ENCODE assay signal across 1 cellular context in the genomic region with DNA sequence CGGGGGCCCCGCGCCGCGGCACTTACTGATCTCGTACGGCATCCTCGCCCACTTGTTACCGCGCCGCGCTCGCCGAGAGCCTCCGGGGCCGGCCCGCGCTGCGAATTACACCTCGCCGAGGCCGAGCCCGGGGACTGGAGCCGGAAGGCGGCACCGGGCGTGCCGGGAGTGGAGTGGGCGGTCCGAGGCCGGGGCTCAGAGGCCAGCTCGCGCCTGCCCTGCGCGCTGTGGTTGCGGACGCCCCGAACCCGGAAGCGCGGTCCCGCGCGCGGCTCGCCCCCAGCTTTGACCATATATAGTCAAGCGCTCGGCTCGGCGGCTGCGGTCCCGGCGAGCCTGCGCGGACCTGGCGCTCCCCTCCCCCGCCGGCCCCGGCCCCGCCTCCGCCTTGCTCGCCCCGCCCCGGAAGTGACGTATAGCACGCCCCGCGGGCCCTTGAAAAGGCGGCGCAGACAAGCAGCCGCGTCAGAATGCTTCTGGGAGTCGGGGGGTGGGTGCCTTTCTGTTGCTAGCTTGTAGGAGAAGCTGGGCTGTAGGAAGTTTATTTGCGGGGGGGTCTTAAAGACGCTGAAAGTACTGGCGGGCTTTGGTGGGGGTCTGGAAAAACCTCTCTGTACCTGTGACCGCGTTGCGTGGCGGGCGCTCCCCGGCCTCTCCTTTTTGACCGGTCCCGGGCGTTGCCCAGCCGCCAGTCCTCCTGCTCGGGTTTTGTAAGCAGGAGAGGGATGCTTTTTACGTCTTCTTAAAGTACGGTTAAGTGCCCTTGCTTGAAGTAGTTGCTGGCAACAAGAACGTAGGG.
TF ChIP-seq lines count a peak whose summit lies in the region.

A gene with protein sequence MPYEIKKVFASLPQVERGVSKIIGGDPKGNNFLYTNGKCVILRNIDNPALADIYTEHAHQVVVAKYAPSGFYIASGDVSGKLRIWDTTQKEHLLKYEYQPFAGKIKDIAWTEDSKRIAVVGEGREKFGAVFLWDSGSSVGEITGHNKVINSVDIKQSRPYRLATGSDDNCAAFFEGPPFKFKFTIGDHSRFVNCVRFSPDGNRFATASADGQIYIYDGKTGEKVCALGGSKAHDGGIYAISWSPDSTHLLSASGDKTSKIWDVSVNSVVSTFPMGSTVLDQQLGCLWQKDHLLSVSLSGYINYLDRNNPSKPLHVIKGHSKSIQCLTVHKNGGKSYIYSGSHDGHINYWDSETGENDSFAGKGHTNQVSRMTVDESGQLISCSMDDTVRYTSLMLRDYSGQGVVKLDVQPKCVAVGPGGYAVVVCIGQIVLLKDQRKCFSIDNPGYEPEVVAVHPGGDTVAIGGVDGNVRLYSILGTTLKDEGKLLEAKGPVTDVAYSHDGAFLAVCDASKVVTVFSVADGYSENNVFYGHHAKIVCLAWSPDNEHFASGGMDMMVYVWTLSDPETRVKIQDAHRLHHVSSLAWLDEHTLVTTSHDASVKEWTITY (minus strand): TSS at position 175 of the 799 bp plus-strand sequence. CDS start 133 bp downstream, at position 42.

TF ChIP-seq in WTC11, 78 proteins besides CTCF, POLR2A, EP300 and RAD21 (continued from another document and continues in another):
- TF ChIP-seq, protein P1, sequence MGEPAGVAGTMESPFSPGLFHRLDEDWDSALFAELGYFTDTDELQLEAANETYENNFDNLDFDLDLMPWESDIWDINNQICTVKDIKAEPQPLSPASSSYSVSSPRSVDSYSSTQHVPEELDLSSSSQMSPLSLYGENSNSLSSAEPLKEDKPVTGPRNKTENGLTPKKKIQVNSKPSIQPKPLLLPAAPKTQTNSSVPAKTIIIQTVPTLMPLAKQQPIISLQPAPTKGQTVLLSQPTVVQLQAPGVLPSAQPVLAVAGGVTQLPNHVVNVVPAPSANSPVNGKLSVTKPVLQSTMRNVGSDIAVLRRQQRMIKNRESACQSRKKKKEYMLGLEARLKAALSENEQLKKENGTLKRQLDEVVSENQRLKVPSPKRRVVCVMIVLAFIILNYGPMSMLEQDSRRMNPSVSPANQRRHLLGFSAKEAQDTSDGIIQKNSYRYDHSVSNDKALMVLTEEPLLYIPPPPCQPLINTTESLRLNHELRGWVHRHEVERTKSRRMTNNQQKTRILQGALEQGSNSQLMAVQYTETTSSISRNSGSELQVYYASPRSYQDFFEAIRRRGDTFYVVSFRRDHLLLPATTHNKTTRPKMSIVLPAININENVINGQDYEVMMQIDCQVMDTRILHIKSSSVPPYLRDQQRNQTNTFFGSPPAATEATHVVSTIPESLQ (CRISPR knock-in tag; IDR thresholded peaks at IDR 0.05), result no peak
- TF ChIP-seq, protein P2, sequence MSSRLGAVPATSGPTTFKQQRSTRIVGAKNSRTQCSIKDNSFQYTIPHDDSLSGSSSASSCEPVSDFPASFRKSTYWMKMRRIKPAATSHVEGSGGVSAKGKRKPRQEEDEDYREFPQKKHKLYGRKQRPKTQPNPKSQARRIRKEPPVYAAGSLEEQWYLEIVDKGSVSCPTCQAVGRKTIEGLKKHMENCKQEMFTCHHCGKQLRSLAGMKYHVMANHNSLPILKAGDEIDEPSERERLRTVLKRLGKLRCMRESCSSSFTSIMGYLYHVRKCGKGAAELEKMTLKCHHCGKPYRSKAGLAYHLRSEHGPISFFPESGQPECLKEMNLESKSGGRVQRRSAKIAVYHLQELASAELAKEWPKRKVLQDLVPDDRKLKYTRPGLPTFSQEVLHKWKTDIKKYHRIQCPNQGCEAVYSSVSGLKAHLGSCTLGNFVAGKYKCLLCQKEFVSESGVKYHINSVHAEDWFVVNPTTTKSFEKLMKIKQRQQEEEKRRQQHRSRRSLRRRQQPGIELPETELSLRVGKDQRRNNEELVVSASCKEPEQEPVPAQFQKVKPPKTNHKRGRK (CRISPR knock-in tag; IDR thresholded peaks at IDR 0.05; ENCODE audit: borderline replicate concordance), result no peak
- TF ChIP-seq, protein P3, sequence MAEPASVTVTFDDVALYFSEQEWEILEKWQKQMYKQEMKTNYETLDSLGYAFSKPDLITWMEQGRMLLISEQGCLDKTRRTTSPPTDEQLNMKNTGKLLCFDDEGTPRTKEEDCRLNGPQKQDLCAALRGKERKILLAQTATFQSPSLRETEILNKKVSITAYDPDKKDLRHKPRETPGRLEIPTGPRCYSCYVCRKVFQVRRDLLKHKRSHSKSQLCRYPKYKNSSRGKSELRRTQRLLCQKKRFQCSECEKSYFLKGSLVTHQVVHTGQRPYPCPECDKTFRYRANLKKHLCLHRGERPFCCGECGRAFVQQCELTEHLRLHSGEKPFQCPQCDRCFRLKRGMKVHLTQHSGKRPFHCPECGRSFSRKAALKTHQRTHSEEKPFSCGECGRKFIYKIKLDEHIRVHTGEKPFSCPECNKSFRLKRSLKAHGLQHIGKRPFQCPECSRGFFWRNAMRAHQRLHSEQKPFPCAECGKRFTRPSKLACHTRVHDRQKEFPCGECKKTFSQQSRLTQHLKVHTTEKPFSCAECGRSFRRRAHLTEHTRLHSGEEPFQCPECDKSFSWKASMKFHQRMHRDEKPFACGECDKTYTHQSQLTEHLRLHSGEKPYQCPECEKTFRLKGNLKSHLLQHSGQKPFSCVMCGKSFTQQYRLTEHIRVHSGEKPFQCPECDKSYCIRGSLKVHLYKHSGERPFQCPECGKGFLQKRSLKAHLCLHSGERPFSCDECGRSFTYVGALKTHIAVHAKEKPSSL (CRISPR knock-in tag; conservative IDR thresholded peaks at IDR 0.05), result peak; percentile 76; the same call in 1 of the 2 replicates
- TF ChIP-seq, protein P4, sequence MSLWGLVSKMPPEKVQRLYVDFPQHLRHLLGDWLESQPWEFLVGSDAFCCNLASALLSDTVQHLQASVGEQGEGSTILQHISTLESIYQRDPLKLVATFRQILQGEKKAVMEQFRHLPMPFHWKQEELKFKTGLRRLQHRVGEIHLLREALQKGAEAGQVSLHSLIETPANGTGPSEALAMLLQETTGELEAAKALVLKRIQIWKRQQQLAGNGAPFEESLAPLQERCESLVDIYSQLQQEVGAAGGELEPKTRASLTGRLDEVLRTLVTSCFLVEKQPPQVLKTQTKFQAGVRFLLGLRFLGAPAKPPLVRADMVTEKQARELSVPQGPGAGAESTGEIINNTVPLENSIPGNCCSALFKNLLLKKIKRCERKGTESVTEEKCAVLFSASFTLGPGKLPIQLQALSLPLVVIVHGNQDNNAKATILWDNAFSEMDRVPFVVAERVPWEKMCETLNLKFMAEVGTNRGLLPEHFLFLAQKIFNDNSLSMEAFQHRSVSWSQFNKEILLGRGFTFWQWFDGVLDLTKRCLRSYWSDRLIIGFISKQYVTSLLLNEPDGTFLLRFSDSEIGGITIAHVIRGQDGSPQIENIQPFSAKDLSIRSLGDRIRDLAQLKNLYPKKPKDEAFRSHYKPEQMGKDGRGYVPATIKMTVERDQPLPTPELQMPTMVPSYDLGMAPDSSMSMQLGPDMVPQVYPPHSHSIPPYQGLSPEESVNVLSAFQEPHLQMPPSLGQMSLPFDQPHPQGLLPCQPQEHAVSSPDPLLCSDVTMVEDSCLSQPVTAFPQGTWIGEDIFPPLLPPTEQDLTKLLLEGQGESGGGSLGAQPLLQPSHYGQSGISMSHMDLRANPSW (CRISPR knock-in tag; conservative IDR thresholded peaks at IDR 0.05; ENCODE audit: low read depth), result no peak
- TF ChIP-seq CBFB (CRISPR knock-in tag; IDR thresholded peaks at IDR 0.05; ENCODE audit: low read depth) (no peak), JAZF1 (CRISPR knock-in tag; IDR thresholded peaks at IDR 0.05) (no peak), SP1 (CRISPR knock-in tag; conservative IDR thresholded peaks at IDR 0.05) (peak; percentile 89), CREB1 (CRISPR knock-in tag; IDR thresholded peaks at IDR 0.05) (no peak), ZNF416 (CRISPR knock-in tag; IDR thresholded peaks at IDR 0.05) (0 out of 2 replicates have a peak, but pooled peaks have one; percentile 75), HMGA2 (CRISPR knock-in tag; IDR thresholded peaks at IDR 0.05) (no peak), ZNF317 (CRISPR knock-in tag; IDR thresholded peaks at IDR 0.05; ENCODE audit: borderline replicate concordance, low read depth) (no peak), MYBL2 (CRISPR knock-in tag; IDR thresholded peaks at IDR 0.05) (no peak), ZNF423 (CRISPR knock-in tag; IDR thresholded peaks at IDR 0.05) (no peak), ETV6 (CRISPR knock-in tag; IDR thresholded peaks at IDR 0.05) (0 out of 2 replicates have a peak, but pooled peaks have one; percentile 11), ZNF396 (CRISPR knock-in tag; IDR thresholded peaks at IDR 0.05; ENCODE audit: borderline replicate concordance) (no peak), GRHL2 (CRISPR knock-in tag; IDR thresholded peaks at IDR 0.05; ENCODE audit: insufficient replicate concordance, severe bottlenecking) (no peak), ESRRA (CRISPR knock-in tag; IDR thresholded peaks at IDR 0.05; ENCODE audit: borderline replicate concordance) (no peak)
- TF ChIP-seq, protein P5, sequence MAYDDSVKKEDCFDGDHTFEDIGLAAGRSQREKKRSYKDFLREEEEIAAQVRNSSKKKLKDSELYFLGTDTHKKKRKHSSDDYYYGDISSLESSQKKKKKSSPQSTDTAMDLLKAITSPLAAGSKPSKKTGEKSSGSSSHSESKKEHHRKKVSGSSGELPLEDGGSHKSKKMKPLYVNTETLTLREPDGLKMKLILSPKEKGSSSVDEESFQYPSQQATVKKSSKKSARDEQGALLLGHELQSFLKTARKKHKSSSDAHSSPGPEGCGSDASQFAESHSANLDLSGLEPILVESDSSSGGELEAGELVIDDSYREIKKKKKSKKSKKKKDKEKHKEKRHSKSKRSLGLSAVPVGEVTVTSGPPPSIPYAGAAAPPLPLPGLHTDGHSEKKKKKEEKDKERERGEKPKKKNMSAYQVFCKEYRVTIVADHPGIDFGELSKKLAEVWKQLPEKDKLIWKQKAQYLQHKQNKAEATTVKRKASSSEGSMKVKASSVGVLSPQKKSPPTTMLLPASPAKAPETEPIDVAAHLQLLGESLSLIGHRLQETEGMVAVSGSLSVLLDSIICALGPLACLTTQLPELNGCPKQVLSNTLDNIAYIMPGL (CRISPR knock-in tag; IDR thresholded peaks at IDR 0.05), result no peak
- TF ChIP-seq, protein P6, sequence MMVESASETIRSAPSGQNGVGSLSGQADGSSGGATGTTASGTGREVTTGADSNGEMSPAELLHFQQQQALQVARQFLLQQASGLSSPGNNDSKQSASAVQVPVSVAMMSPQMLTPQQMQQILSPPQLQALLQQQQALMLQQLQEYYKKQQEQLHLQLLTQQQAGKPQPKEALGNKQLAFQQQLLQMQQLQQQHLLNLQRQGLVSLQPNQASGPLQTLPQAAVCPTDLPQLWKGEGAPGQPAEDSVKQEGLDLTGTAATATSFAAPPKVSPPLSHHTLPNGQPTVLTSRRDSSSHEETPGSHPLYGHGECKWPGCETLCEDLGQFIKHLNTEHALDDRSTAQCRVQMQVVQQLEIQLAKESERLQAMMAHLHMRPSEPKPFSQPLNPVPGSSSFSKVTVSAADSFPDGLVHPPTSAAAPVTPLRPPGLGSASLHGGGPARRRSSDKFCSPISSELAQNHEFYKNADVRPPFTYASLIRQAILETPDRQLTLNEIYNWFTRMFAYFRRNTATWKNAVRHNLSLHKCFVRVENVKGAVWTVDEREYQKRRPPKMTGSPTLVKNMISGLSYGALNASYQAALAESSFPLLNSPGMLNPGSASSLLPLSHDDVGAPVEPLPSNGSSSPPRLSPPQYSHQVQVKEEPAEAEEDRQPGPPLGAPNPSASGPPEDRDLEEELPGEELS (CRISPR knock-in tag; IDR thresholded peaks at IDR 0.05), result no peak
- TF ChIP-seq, protein P7, sequence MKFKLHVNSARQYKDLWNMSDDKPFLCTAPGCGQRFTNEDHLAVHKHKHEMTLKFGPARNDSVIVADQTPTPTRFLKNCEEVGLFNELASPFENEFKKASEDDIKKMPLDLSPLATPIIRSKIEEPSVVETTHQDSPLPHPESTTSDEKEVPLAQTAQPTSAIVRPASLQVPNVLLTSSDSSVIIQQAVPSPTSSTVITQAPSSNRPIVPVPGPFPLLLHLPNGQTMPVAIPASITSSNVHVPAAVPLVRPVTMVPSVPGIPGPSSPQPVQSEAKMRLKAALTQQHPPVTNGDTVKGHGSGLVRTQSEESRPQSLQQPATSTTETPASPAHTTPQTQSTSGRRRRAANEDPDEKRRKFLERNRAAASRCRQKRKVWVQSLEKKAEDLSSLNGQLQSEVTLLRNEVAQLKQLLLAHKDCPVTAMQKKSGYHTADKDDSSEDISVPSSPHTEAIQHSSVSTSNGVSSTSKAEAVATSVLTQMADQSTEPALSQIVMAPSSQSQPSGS (CRISPR knock-in tag; IDR thresholded peaks at IDR 0.05; ENCODE audit: borderline replicate concordance, low read depth), result no peak
- TF ChIP-seq, protein P8, sequence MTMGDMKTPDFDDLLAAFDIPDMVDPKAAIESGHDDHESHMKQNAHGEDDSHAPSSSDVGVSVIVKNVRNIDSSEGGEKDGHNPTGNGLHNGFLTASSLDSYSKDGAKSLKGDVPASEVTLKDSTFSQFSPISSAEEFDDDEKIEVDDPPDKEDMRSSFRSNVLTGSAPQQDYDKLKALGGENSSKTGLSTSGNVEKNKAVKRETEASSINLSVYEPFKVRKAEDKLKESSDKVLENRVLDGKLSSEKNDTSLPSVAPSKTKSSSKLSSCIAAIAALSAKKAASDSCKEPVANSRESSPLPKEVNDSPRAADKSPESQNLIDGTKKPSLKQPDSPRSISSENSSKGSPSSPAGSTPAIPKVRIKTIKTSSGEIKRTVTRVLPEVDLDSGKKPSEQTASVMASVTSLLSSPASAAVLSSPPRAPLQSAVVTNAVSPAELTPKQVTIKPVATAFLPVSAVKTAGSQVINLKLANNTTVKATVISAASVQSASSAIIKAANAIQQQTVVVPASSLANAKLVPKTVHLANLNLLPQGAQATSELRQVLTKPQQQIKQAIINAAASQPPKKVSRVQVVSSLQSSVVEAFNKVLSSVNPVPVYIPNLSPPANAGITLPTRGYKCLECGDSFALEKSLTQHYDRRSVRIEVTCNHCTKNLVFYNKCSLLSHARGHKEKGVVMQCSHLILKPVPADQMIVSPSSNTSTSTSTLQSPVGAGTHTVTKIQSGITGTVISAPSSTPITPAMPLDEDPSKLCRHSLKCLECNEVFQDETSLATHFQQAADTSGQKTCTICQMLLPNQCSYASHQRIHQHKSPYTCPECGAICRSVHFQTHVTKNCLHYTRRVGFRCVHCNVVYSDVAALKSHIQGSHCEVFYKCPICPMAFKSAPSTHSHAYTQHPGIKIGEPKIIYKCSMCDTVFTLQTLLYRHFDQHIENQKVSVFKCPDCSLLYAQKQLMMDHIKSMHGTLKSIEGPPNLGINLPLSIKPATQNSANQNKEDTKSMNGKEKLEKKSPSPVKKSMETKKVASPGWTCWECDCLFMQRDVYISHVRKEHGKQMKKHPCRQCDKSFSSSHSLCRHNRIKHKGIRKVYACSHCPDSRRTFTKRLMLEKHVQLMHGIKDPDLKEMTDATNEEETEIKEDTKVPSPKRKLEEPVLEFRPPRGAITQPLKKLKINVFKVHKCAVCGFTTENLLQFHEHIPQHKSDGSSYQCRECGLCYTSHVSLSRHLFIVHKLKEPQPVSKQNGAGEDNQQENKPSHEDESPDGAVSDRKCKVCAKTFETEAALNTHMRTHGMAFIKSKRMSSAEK (CRISPR knock-in tag; IDR thresholded peaks at IDR 0.05; ENCODE audit: borderline replicate concordance), result 0 out of 2 replicates have a peak, but pooled peaks have one; percentile 27
- TF ChIP-seq, protein P9, sequence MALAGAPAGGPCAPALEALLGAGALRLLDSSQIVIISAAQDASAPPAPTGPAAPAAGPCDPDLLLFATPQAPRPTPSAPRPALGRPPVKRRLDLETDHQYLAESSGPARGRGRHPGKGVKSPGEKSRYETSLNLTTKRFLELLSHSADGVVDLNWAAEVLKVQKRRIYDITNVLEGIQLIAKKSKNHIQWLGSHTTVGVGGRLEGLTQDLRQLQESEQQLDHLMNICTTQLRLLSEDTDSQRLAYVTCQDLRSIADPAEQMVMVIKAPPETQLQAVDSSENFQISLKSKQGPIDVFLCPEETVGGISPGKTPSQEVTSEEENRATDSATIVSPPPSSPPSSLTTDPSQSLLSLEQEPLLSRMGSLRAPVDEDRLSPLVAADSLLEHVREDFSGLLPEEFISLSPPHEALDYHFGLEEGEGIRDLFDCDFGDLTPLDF (CRISPR knock-in tag; IDR thresholded peaks at IDR 0.05), result no peak
